ENCODE assay signal across 8 cellular contexts in genomic region chr17:20116683-20117309, GRCh38.
DNase-seq lines count a peak whose midpoint lies in the region; ATAC-seq and TF ChIP-seq lines count a peak whose summit lies in the region.

No MANE protein-coding gene starts in this region.

- H3K4me3 ChIP-seq in lower lobe of right lung = no peak overlapping the region

- DNase-seq in DMS 273 (lab: John Stamatoyannopoulos, UW; ENCODE audit: unreplicated experiment) = peak; percentile 72
- no peak for DNase-seq in DMS 273 treated with DMSO at 0.1 percent for 48 hours (lab: John Stamatoyannopoulos, UW)
- peak; percentile 58 for DNase-seq in NCI-H1105 (lab: John Stamatoyannopoulos, UW)
- peak; percentile 2 for DNase-seq in activated CD4-positive, CD25-positive, alpha-beta regulatory T cell treated with anti-CD3 and anti-CD28 coated beads, Interleukin-2, amount 50 U/mL, for 16 hours (ENCODE audit: low read depth, low spot score)
- no peak for DNase-seq in chondrocyte (ENCODE audit: low spot score)
- no peak for DNase-seq in lower lobe of right lung
- DNase-seq in stimulated activated CD8-positive, alpha-beta memory T cell treated with anti-CD3 and anti-CD28 coated beads, Interleukin-4, amount 100 ng/mL, for 24 hours (ENCODE audit: low read depth) = peak; percentile 4

- no peaks in the 10 kb centered on the region for H3K36me3 Mint-ChIP-seq in chondrocyte (ENCODE audit: low read depth)

- H3K27me3 ChIP-seq in lower lobe of right lung (ENCODE audit: low read depth) = no peaks in the 10 kb centered on the region

- TF ChIP-seq CTCF in chondrocyte (IDR thresholded peaks at IDR 0.05) = peak; percentile 90
- peak; percentile 78 for TF ChIP-seq CTCF in lower lobe of right lung (IDR thresholded peaks at IDR 0.05)

- H3K9me3 Mint-ChIP-seq in chondrocyte (ENCODE audit: low read depth) = no peaks in the 10 kb centered on the region

- no peak overlapping the region for H3K27ac ChIP-seq in lower lobe of right lung

- ATAC-seq in lower lobe of right lung (peak; percentile 71 to 80), HG02763 (IDR thresholded peaks at IDR 0.05; ENCODE audit: unreplicated experiment) (no peak)

- H3K4me3 Mint-ChIP-seq in chondrocyte (ENCODE audit: unreplicated experiment) = no peak overlapping the region

- no peaks in the 10 kb centered on the region for H3K36me3 ChIP-seq in lower lobe of right lung

- no peaks in the 10 kb centered on the region for H3K9me3 ChIP-seq in lower lobe of right lung

- H3K4me1 Mint-ChIP-seq in chondrocyte (ENCODE audit: low read depth) = peaks cover 9% of the 10 kb centered on the region

- intact Hi-C loops in lower lobe of right lung (cut with DNase I) = loop anchor here (10.0 kb wide), 1 partner anchor 112 kb away; the partner anchor contains the start of gene SPECC1

- peaks cover 13% of the 10 kb centered on the region for H3K27me3 Mint-ChIP-seq in chondrocyte (ENCODE audit: low read depth)

- H3K27ac Mint-ChIP-seq in chondrocyte (ENCODE audit: unreplicated experiment) = no peak overlapping the region

- peaks cover 5% of the 10 kb centered on the region for H3K4me1 ChIP-seq in lower lobe of right lung

Comparison
In these comparisons a context has a peak if more than half of its experiments do, and no peak if none do; other contexts are left out.
1. DNase-seq: peak in DMS 273 (single experiment), NCI-H1105 (single experiment), activated CD4-positive, CD25-positive, alpha-beta regulatory T cell treated with anti-CD3 and anti-CD28 coated beads, Interleukin-2, amount 50 U/mL, for 16 hours (single experiment) and stimulated activated CD8-positive, alpha-beta memory T cell treated with anti-CD3 and anti-CD28 coated beads, Interleukin-4, amount 100 ng/mL, for 24 hours (single experiment); none in DMS 273 treated with DMSO at 0.1 percent for 48 hours (single experiment), chondrocyte (single experiment) and lower lobe of right lung (single experiment).